ENCODE assay signal across 9 cellular contexts in the genomic region with DNA sequence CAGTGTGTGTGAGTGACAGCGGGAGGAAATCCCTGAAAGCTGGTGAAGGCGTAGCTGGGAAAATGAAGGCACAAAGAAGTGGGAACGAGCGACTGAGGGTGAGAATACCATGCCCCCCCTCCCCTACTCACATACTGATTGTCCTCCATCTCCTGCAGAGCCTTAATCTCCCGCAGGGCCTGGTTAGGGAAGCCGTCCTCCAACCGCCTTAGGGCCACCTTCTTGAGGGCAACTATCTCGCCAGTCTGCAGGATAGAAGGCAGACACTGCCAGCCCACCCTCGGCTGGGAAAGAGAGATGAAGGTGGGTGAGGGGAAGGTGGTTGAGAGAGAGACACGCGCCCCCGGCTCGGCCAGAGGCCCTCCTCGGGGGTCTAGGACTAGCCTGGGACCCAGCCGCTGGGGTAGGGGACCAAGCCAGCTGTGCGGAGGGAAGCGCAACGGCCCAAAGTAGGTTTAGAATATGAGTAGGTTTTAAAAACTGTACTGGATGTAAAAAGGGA. TPM values are rescaled to one million over a fixed set of nuclear protein-coding genes. Genes with fewer than 3 reads are reported as not detected.
DNase-seq lines count a peak whose midpoint lies in the region; ATAC-seq and TF ChIP-seq lines count a peak whose summit lies in the region.
"Had no signal": no experiment of that assay in that cellular context is flagged by ENCODE, and none has a peak within 500 bp of the region (broad histone marks: within the 10 kb centered on the region; RNA-seq: fewer than 3 reads in every experiment).

No MANE protein-coding gene starts in this region.

- peaks cover 19% of the 10 kb centered on the region for H3K4me1 Mint-ChIP-seq in chondrocyte (ENCODE audit: low read depth)

- H3K9me3 ChIP-seq in HUES48 (ENCODE audit: control insufficient read depth, insufficient read depth, low read length) (no peaks in the 10 kb centered on the region), muscle layer of colon (ENCODE audit: low read length) (no peaks in the 10 kb centered on the region)

- DNase-seq in AG04449 (ENCODE audit: low read depth, low spot score) (no peak), chondrocyte (ENCODE audit: low spot score) (no peak), AG20443 (ENCODE audit: low spot score) (no peak), EL (no peak)

- H3K27me3 ChIP-seq in HUES48 (ENCODE audit: control insufficient read depth, insufficient read depth, low read length), result peaks cover 12% of the 10 kb centered on the region
- H3K27me3 ChIP-seq in muscle layer of colon (ENCODE audit: control insufficient read depth in 1 of 2, insufficient read depth in 2 of 2, low read length in 2 of 2), result no peaks in the 10 kb centered on the region

- H3K9ac ChIP-seq in HUES48 (ENCODE audit: low read depth, low read length), result 0 out of 2 replicates have a peak overlapping the region, but pooled peaks have one; percentile 36
- peak overlapping the region; percentile 57 for H3K9ac ChIP-seq in muscle layer of colon (ENCODE audit: low read length)

- H3K4me3 Mint-ChIP-seq in chondrocyte (ENCODE audit: unreplicated experiment), result peak overlapping the region; percentile 85

- H3K27ac ChIP-seq in HUES48 (ENCODE audit: low read depth, low read length) (no peak overlapping the region), muscle layer of colon (ENCODE audit: low read depth, low read length) (peak overlapping the region; percentile 64)

- 0 out of 2 replicates have a peak, but pooled peaks cover 6% of the 10 kb centered on the region for H3K4me1 ChIP-seq in HUES48 (ENCODE audit: control insufficient read depth, insufficient read depth, low read length)
- peaks cover 11% of the 10 kb centered on the region for H3K4me1 ChIP-seq in muscle layer of colon (ENCODE audit: insufficient read depth, low read length)

- H3K27ac Mint-ChIP-seq in chondrocyte (ENCODE audit: unreplicated experiment), result peak overlapping the region; percentile 7

- no peaks in the 10 kb centered on the region for H3K27me3 Mint-ChIP-seq in chondrocyte (ENCODE audit: low read depth)

- ATAC-seq in HG03442 (IDR thresholded peaks at IDR 0.05; ENCODE audit: unreplicated experiment), result no peak
- no peak for ATAC-seq in GM19463 (IDR thresholded peaks at IDR 0.05; ENCODE audit: unreplicated experiment)

- POLR2A ChIA-PET in AG04449 (lab: Yijun Ruan, JAX), result interaction anchor here (0.6 kb wide), 1 partner anchor 111 kb away, joined by 3 read pairs; no protein-coding TSS in a partner anchor

- no peaks in the 10 kb centered on the region for H3K9me3 Mint-ChIP-seq in chondrocyte (ENCODE audit: low read depth)

- TF ChIP-seq CTCF in AG04449 (IDR thresholded peaks at IDR 0.05; ENCODE audit: insufficient read depth, low read length, missing control alignments), result no peak
- no peak for TF ChIP-seq CTCF in chondrocyte (IDR thresholded peaks at IDR 0.05)

- H3K4me3 ChIP-seq in AG04449 (ENCODE audit: low read depth, low read length) (peak overlapping the region; percentile 89), HUES48 (ENCODE audit: low read depth, low read length) (peak overlapping the region; percentile 98), muscle layer of colon (ENCODE audit: low read depth in 1 of 2, low read length in 2 of 2) (peak overlapping the region; percentile 67 to 91)

- H3K36me3 Mint-ChIP-seq in chondrocyte (ENCODE audit: low read depth), result peaks cover 2% of the 10 kb centered on the region

- CTCF ChIA-PET in AG04449 (lab: Yijun Ruan, JAX), result interaction anchor here (0.8 to 1.1 kb wide), 3 partner anchors 23 to 296 kb away, joined by 3 to 4 read pairs (median 3); no protein-coding TSS in a partner anchor

- H3K36me3 ChIP-seq in HUES48 (ENCODE audit: control insufficient read depth, insufficient read depth, low read length) (no peaks in the 10 kb centered on the region), muscle layer of colon (ENCODE audit: insufficient read depth, low read length) (peaks cover 26% of the 10 kb centered on the region)

RNA-seq across cellular contexts. Expression of gene CDK20, which starts 0.5 kb away (rescaled TPM):
- total RNA-seq in chondrocyte, result 4.5 to 6.3 TPM (median 4.9 TPM) in 3 replicates

RNA-seq across cellular contexts. Expression of gene SPATA31C1, which starts 56.1 kb away (rescaled TPM):
- total RNA-seq in chondrocyte, result not detected in 3 replicates
- total RNA-seq: glomerular endothelial cell had no signal
